ENCODE assay signal across 1 cellular context in genomic region chr3:33798418-33799201, GRCh38.
TF ChIP-seq lines count a peak whose summit lies in the region.

A gene with protein sequence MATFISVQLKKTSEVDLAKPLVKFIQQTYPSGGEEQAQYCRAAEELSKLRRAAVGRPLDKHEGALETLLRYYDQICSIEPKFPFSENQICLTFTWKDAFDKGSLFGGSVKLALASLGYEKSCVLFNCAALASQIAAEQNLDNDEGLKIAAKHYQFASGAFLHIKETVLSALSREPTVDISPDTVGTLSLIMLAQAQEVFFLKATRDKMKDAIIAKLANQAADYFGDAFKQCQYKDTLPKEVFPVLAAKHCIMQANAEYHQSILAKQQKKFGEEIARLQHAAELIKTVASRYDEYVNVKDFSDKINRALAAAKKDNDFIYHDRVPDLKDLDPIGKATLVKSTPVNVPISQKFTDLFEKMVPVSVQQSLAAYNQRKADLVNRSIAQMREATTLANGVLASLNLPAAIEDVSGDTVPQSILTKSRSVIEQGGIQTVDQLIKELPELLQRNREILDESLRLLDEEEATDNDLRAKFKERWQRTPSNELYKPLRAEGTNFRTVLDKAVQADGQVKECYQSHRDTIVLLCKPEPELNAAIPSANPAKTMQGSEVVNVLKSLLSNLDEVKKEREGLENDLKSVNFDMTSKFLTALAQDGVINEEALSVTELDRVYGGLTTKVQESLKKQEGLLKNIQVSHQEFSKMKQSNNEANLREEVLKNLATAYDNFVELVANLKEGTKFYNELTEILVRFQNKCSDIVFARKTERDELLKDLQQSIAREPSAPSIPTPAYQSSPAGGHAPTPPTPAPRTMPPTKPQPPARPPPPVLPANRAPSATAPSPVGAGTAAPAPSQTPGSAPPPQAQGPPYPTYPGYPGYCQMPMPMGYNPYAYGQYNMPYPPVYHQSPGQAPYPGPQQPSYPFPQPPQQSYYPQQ (plus strand): TSS chr3:33798630. CDS start chr3:33798729, 99 bp downstream.

TF ChIP-seq in HEK293, 187 proteins besides CTCF, POLR2A, EP300 and RAD21 (continued from another document and continues in another):
- TF ChIP-seq ZBTB11 (tag by site-specific recombination; conservative IDR thresholded peaks at IDR 0.05; ENCODE audit: low read depth), result peak; percentile 99
- no peak for TF ChIP-seq ZNF16 (tag by site-specific recombination; IDR thresholded peaks at IDR 0.05; ENCODE audit: low read depth)
- no peak for TF ChIP-seq FEZF1 (tag by site-specific recombination; IDR thresholded peaks at IDR 0.05)
- TF ChIP-seq TSHZ1 (tag by site-specific recombination; IDR thresholded peaks at IDR 0.05; ENCODE audit: borderline replicate concordance), result 0 out of 2 replicates have a peak, but pooled peaks have one; percentile 27
- TF ChIP-seq ZNF530 (tag by site-specific recombination; IDR thresholded peaks at IDR 0.05; ENCODE audit: low read depth), result no peak
- no peak for TF ChIP-seq ZNF354C (tag by site-specific recombination; IDR thresholded peaks at IDR 0.05; ENCODE audit: borderline replicate concordance, low read depth)
- no peak for TF ChIP-seq ZNF548 (tag by site-specific recombination; IDR thresholded peaks at IDR 0.05)
- no peak for TF ChIP-seq AEBP2 (tag by site-specific recombination; IDR thresholded peaks at IDR 0.05; ENCODE audit: borderline replicate concordance)
- peak; percentile 69 for TF ChIP-seq YY1 (tag by site-specific recombination; IDR thresholded peaks at IDR 0.05)
- TF ChIP-seq KLF7 (tag by site-specific recombination; IDR thresholded peaks at IDR 0.05; ENCODE audit: borderline replicate concordance), result peak; percentile 72
- no peak for TF ChIP-seq SALL2 (tag by site-specific recombination; IDR thresholded peaks at IDR 0.05; ENCODE audit: borderline replicate concordance)
- peak; percentile 37 for TF ChIP-seq GLIS2 (tag by site-specific recombination; IDR thresholded peaks at IDR 0.05)
- no peak for TF ChIP-seq HIC1 (tag by site-specific recombination; IDR thresholded peaks at IDR 0.05)
- TF ChIP-seq, protein P1, sequence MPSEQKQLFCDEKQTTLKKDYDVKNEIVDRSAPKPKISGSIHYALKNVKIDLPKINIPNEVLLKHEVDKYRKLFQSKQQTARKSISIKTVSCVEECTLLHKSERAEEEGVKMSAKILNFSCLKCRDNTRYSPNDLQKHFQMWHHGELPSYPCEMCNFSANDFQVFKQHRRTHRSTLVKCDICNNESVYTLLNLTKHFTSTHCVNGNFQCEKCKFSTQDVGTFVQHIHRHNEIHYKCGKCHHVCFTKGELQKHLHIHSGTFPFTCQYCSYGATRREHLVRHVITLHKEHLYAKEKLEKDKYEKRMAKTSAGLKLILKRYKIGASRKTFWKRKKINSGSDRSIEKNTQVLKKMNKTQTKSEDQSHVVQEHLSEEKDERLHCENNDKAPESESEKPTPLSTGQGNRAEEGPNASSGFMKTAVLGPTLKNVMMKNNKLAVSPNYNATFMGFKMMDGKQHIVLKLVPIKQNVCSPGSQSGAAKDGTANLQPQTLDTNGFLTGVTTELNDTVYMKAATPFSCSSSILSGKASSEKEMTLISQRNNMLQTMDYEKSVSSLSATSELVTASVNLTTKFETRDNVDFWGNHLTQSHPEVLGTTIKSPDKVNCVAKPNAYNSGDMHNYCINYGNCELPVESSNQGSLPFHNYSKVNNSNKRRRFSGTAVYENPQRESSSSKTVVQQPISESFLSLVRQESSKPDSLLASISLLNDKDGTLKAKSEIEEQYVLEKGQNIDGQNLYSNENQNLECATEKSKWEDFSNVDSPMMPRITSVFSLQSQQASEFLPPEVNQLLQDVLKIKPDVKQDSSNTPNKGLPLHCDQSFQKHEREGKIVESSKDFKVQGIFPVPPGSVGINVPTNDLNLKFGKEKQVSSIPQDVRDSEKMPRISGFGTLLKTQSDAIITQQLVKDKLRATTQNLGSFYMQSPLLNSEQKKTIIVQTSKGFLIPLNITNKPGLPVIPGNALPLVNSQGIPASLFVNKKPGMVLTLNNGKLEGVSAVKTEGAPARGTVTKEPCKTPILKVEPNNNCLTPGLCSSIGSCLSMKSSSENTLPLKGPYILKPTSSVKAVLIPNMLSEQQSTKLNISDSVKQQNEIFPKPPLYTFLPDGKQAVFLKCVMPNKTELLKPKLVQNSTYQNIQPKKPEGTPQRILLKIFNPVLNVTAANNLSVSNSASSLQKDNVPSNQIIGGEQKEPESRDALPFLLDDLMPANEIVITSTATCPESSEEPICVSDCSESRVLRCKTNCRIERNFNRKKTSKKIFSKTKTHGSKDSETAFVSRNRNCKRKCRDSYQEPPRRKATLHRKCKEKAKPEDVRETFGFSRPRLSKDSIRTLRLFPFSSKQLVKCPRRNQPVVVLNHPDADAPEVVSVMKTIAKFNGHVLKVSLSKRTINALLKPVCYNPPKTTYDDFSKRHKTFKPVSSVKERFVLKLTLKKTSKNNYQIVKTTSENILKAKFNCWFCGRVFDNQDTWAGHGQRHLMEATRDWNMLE (tag by site-specific recombination; conservative IDR thresholded peaks at IDR 0.05; ENCODE audit: low read depth), result 0 out of 2 replicates have a peak, but pooled peaks have one; percentile 50
- no peak for TF ChIP-seq ZNF549 (tag by site-specific recombination; IDR thresholded peaks at IDR 0.05)
- TF ChIP-seq, protein P2, sequence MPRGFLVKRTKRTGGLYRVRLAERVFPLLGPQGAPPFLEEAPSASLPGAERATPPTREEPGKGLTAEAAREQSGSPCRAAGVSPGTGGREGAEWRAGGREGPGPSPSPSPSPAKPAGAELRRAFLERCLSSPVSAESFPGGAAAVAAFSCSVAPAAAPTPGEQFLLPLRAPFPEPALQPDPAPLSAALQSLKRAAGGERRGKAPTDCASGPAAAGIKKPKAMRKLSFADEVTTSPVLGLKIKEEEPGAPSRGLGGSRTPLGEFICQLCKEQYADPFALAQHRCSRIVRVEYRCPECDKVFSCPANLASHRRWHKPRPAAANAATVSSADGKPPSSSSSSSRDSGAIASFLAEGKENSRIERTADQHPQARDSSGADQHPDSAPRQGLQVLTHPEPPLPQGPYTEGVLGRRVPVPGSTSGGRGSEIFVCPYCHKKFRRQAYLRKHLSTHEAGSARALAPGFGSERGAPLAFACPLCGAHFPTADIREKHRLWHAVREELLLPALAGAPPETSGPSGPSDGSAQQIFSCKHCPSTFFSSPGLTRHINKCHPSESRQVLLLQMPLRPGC (tag by site-specific recombination; IDR thresholded peaks at IDR 0.05), result no peak
- TF ChIP-seq ZNF394 (tag by site-specific recombination; IDR thresholded peaks at IDR 0.05; ENCODE audit: borderline replicate concordance), result no peak; the same call in 1 of the 2 replicates
- TF ChIP-seq GFI1B (tag by site-specific recombination; IDR thresholded peaks at IDR 0.05), result no peak
- no peak for TF ChIP-seq ZNF433 (tag by site-specific recombination; IDR thresholded peaks at IDR 0.05; ENCODE audit: low read depth)
- TF ChIP-seq ZNF26 (tag by site-specific recombination; IDR thresholded peaks at IDR 0.05), result no peak
- TF ChIP-seq ZNF701 (tag by site-specific recombination; IDR thresholded peaks at IDR 0.05), result no peak
- TF ChIP-seq ZSCAN4 (tag by site-specific recombination; IDR thresholded peaks at IDR 0.05), result peak; percentile 55
- peak; percentile 76 for TF ChIP-seq EGR2 (tag by site-specific recombination; IDR thresholded peaks at IDR 0.05; ENCODE audit: low read depth)
- TF ChIP-seq ZNF391 (tag by site-specific recombination; IDR thresholded peaks at IDR 0.05; ENCODE audit: borderline replicate concordance, low read depth), result peak; percentile 58; the same call in 1 of the 2 replicates
- TF ChIP-seq SP7 (tag by site-specific recombination; IDR thresholded peaks at IDR 0.05), result peak; percentile 72
- TF ChIP-seq ZNF514 (tag by site-specific recombination; IDR thresholded peaks at IDR 0.05), result no peak
- peak; percentile 69; the same call in 1 of the 2 replicates for TF ChIP-seq ZNF324 (tag by site-specific recombination; IDR thresholded peaks at IDR 0.05)
- TF ChIP-seq ZNF571 (tag by site-specific recombination; IDR thresholded peaks at IDR 0.05), result no peak
- TF ChIP-seq ZNF140 (tag by site-specific recombination; IDR thresholded peaks at IDR 0.05), result no peak
- no peak for TF ChIP-seq ZNF48 (tag by site-specific recombination; IDR thresholded peaks at IDR 0.05)
